Comparison of ENCODE assay signal across 8 cellular contexts in the genomic region with DNA sequence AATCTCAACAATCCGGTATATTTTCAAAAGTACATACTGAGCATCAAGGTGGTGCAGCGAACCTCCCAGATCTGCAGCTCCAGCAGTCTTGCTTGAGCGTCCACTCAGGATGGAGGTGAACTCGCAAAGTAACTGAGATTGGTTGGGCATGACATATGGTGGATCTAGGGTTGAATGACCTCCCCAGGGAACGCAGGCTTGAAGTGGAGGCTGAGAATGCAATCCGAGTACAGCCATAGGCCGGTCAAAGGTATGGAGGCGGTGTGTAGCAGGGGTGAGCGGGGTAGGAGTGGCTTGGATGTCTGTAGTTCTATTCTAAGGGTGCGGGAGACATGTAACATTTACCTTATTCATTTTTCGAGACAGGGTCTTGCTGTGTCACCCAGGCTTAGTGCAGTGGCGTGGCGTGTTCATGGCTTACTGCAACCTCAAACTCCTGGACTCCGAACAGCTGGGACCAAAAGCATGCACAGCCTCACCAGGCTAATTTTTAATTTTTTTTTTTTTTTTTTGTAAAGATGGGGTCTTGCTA. TPM values are rescaled to one million over a fixed set of nuclear protein-coding genes. Genes with fewer than 3 reads are reported as not detected.
A peak's percentile ranks its signal among the peaks of the same experiment; 100 is the strongest.
DNase-seq lines count a peak whose midpoint lies in the region; ATAC-seq and TF ChIP-seq lines count a peak whose summit lies in the region.

No MANE protein-coding gene starts in this region.

- WGBS in prostate gland, result 9% methylated on average over 14 of the region's 14 CpGs

- H3K4me3 ChIP-seq in right atrium auricular region, result peak overlapping the region; percentile 75 to 98
- H3K4me3 ChIP-seq in prostate gland, result peak overlapping the region; percentile 71 to 91

- peaks cover 0 to 39% of the 10 kb centered on the region in 2 donors for H3K4me1 ChIP-seq in right atrium auricular region
- H3K4me1 ChIP-seq in prostate gland (replicated peaks), result peaks cover 3% of the 10 kb centered on the region

- TF ChIP-seq CTCF in GM13977 (IDR thresholded peaks at IDR 0.05; ENCODE audit: extremely low read depth, insufficient read depth, missing control alignments) (no peak), right atrium auricular region (IDR thresholded peaks at IDR 0.05) (no peak), prostate gland (IDR thresholded peaks at IDR 0.05) (no peak)

- DNase-seq in AG08396 (ENCODE audit: low spot score), result peak; percentile 64
- DNase-seq in GM13977 (ENCODE audit: low spot score), result peak; percentile 80
- peak; percentile 74 for DNase-seq in NCI-H446 treated with DMSO at 0.1 percent for 48 hours (lab: John Stamatoyannopoulos, UW)
- DNase-seq in amniotic epithelial cell (ENCODE audit: low read depth), result peak; percentile 65
- DNase-seq in right atrium auricular region (ENCODE audit: low spot score), result no peak
- peak; percentile 10 for DNase-seq in prostate gland (ENCODE audit: low spot score)
- DNase-seq in stimulated activated CD4-positive, alpha-beta T cell treated with anti-CD3 and anti-CD28 coated beads, Interleukin-4, amount 100 ng/mL, for 1 hour, result no peak

- in situ Hi-C loops in GM13977 (cut with MboI; ENCODE audit: low pct_unique_long_range_greater_than_20kb, low sequenced_read_pairs, unreplicated experiment), result no loop called here

- no peak for TF ChIP-seq POLR2A in prostate gland (IDR thresholded peaks at IDR 0.05)

- intact Hi-C loops in prostate gland (cut with DNase I), result loop anchor here (10.0 kb wide), 1 partner anchor 153 kb away; a partner anchor contains a TSS

- peak; percentile 45 for ATAC-seq in HG03135 (IDR thresholded peaks at IDR 0.05; ENCODE audit: unreplicated experiment)

- H3K27me3 ChIP-seq in right atrium auricular region, result no peaks in the 10 kb centered on the region
- H3K27me3 ChIP-seq in prostate gland (replicated peaks; ENCODE audit: insufficient read depth), result no peaks in the 10 kb centered on the region

- H3K27ac ChIP-seq in right atrium auricular region, result peak overlapping the region; percentile 92 to 96
- peak overlapping the region; percentile 93 to 94 for H3K27ac ChIP-seq in prostate gland

- H3K9me3 ChIP-seq in right atrium auricular region (no peaks in the 10 kb centered on the region), prostate gland (no peaks in the 10 kb centered on the region)

- H3K36me3 ChIP-seq in right atrium auricular region (peaks cover 25% of the 10 kb centered on the region), prostate gland (no peaks in the 10 kb centered on the region)

RNA-seq across cellular contexts. Expression of a gene that starts 0.6 kb away (rescaled TPM):
- 10 to 100 TPM; 61.0 to 68.7 TPM for total RNA-seq in right atrium auricular region
- total RNA-seq in prostate gland, result 10 to 100 TPM; 57.4 to 85.8 TPM

RNA-seq across cellular contexts. Expression of a gene that starts 15.8 kb away (rescaled TPM):
- total RNA-seq in right atrium auricular region (10 to 100 TPM; 31.9 to 40.9 TPM), prostate gland (10 to 100 TPM; 28.6 to 54.3 TPM)

RNA-seq across cellular contexts. Expression of a gene that starts 16.6 kb away (rescaled TPM):
- 10 to 100 TPM in 1 of 2 donors, 1 to 10 TPM in 1; 9.8 to 15.7 TPM for total RNA-seq in right atrium auricular region
- 10 to 100 TPM; 15.3 to 21.8 TPM for total RNA-seq in prostate gland

RNA-seq across cellular contexts. Expression of a gene that starts 30.9 kb away (rescaled TPM):
- total RNA-seq in right atrium auricular region (10 to 100 TPM; 22.7 to 33.8 TPM), prostate gland (10 to 100 TPM; 29.9 to 38.2 TPM)

RNA-seq across cellular contexts. Expression of a gene that starts 31.6 kb away (rescaled TPM):
- total RNA-seq in right atrium auricular region (1 to 10 TPM in 1 of 2 donors, not detected in 1; 3.3 TPM), prostate gland (10 to 100 TPM in 1 of 2 donors, 1 to 10 TPM in 1; 2.0 to 11.5 TPM)

Comparison
In these comparisons a context has a peak if more than half of its experiments do, and no peak if none do; other contexts are left out.
1. DNase-seq: peak in AG08396 (single experiment), GM13977 (single experiment), NCI-H446 treated with DMSO at 0.1 percent for 48 hours (single experiment), amniotic epithelial cell (single experiment) and prostate gland (single experiment); none in right atrium auricular region (single experiment) and stimulated activated CD4-positive, alpha-beta T cell treated with anti-CD3 and anti-CD28 coated beads, Interleukin-4, amount 100 ng/mL, for 1 hour (single experiment).